ENCODE assay signal across 10 cellular contexts in the genomic region with DNA sequence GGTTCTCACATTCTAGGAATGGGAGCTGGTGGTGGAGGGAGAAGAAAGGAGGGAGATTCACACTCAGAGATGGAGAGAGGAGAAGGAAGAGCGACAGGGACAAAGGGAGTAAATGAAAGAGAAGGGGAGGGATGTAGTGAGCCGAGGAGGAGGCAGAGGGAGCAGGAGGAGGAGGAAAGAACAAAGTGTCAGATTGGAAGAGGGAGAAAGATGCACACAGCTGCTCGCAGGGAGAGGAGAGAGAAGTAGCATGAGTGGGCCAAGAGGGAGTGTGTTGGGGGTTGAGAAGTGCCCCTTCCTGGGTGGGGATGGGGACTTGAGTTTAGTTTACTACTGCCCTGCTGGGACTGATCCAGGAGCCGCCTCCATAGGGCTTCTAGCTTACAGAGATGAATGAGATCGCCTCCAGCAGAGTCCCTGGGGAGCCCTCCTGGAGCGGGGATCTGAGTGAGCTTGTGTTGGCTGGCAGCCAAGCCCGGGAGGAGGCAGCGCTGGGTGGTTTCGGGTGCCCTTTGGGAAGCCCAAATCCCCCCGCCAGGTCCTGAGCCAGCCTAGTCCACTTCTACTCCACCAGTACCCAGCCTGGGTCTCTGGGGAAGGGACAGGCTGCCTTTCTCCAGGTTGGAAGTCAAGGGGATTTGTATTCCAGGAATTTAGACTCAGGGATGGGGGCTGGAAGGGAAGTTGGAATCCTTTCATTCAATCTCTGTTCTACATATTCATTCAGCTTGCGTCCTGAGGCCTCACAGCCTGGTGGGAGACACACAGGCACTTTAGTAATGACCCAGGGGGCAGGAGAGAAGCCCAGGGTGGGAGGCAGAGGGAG. TPM values are rescaled to one million over a fixed set of nuclear protein-coding genes. Genes with fewer than 3 reads are reported as not detected.
A peak's percentile ranks its signal among the peaks of the same experiment; 100 is the strongest.
DNase-seq lines count a peak whose midpoint lies in the region; ATAC-seq and TF ChIP-seq lines count a peak whose summit lies in the region.
"Had no signal": no experiment of that assay in that cellular context is flagged by ENCODE, and none has a peak within 500 bp of the region (broad histone marks: within the 10 kb centered on the region; RNA-seq: fewer than 3 reads in every experiment).

No MANE protein-coding gene starts in this region.

- H3K4me1 ChIP-seq in Karpas-422 (ENCODE audit: low read length), result no peaks in the 10 kb centered on the region

- H3K4me1 Mint-ChIP-seq in stimulated activated effector memory CD8-positive, alpha-beta T cell treated with anti-CD3 and anti-CD28 coated beads, Interleukin-12 subunit alpha, Interleukin-12 subunit beta, amount 100 ng/mL, for 72 hours, result peaks cover 9% of the 10 kb centered on the region

- H3K9me3 Mint-ChIP-seq in stimulated activated effector memory CD8-positive, alpha-beta T cell treated with anti-CD3 and anti-CD28 coated beads, Interleukin-12 subunit alpha, Interleukin-12 subunit beta, amount 100 ng/mL, for 72 hours, result no peaks in the 10 kb centered on the region
- H3K9me3 Mint-ChIP-seq: activated naive CD4-positive, alpha-beta T cell treated with anti-CD3 and anti-CD28 coated beads, Interleukin-2, amount 10 ng/mL, durations not matched to agents 7 days and 5 days had no signal

- H3K4me2 ChIP-seq in Karpas-422 (ENCODE audit: low read depth, low read length, poor library complexity, severe bottlenecking), result no peak overlapping the region

- no peaks in the 10 kb centered on the region for H3K27me3 ChIP-seq in Karpas-422 (ENCODE audit: low read length)

- H3K36me3 Mint-ChIP-seq in stimulated activated effector memory CD8-positive, alpha-beta T cell treated with anti-CD3 and anti-CD28 coated beads, Interleukin-12 subunit alpha, Interleukin-12 subunit beta, amount 100 ng/mL, for 72 hours, result no peaks in the 10 kb centered on the region
- H3K36me3 Mint-ChIP-seq: activated naive CD4-positive, alpha-beta T cell treated with anti-CD3 and anti-CD28 coated beads, Interleukin-2, amount 10 ng/mL, durations not matched to agents 7 days and 5 days had no signal

- H2AFZ ChIP-seq in Karpas-422 (ENCODE audit: low read length), result no peak overlapping the region

- H3K4me3 Mint-ChIP-seq in stimulated activated effector memory CD8-positive, alpha-beta T cell treated with anti-CD3 and anti-CD28 coated beads, Interleukin-12 subunit alpha, Interleukin-12 subunit beta, amount 100 ng/mL, for 72 hours, result no peak overlapping the region
- H3K4me3 Mint-ChIP-seq: activated naive CD4-positive, alpha-beta T cell treated with anti-CD3 and anti-CD28 coated beads, Interleukin-2, amount 10 ng/mL, durations not matched to agents 7 days and 5 days had no signal

- H3K36me3 ChIP-seq in Karpas-422 (ENCODE audit: insufficient read depth, low read length), result no peaks in the 10 kb centered on the region
- H3K36me3 ChIP-seq: suprapubic skin had no signal

- H3K9me2 ChIP-seq in Karpas-422 (replicated peaks; ENCODE audit: insufficient read depth, low read length), result no peaks in the 10 kb centered on the region

- no peak overlapping the region for H3K4me3 ChIP-seq in Karpas-422 (ENCODE audit: low read length)
- H3K4me3 ChIP-seq: suprapubic skin had no signal

- H3K79me2 ChIP-seq in Karpas-422 (ENCODE audit: low read length), result no peaks in the 10 kb centered on the region

- no peak overlapping the region for H3K9ac ChIP-seq in Karpas-422 (ENCODE audit: low read length)

- H4K20me1 ChIP-seq in Karpas-422 (ENCODE audit: insufficient read depth, low read depth, low read length), result no peaks in the 10 kb centered on the region

- peak; percentile 16; the same call in 2 of the 3 replicates for ATAC-seq in SK-N-SH treated with all-trans-retinoic acid at 6 μM for 48 hours
- ATAC-seq in stimulated activated effector memory CD8-positive, alpha-beta T cell treated with anti-CD3 and anti-CD28 coated beads, Interleukin-12 subunit alpha, Interleukin-12 subunit beta, amount 100 ng/mL, for 72 hours, result no peak

- peak; percentile 86 for DNase-seq in COLO668 (lab: John Stamatoyannopoulos, UW; ENCODE audit: unreplicated experiment)
- peak; percentile 36 for DNase-seq in Karpas-422
- DNase-seq in mesenteric fat pad (ENCODE audit: low spot score), result peak; percentile 88
- no peak for DNase-seq in HPDE6-E6E7 (ENCODE audit: extremely low spot score)
- no peak for DNase-seq in GDM1 (lab: John Stamatoyannopoulos, UW)
- DNase-seq in SKM-1 treated with dmso at 0.1 percent for 144 hours (lab: John Stamatoyannopoulos, UW; ENCODE audit: unreplicated experiment), result no peak
- DNase-seq in stimulated activated effector memory CD8-positive, alpha-beta T cell treated with anti-CD3 and anti-CD28 coated beads, Interleukin-12 subunit alpha, Interleukin-12 subunit beta, amount 100 ng/mL, for 72 hours (ENCODE audit: low spot score in 2 of 2), result no peak
- DNase-seq: activated naive CD4-positive, alpha-beta T cell treated with anti-CD3 and anti-CD28 coated beads, Interleukin-2, amount 10 ng/mL, durations not matched to agents 7 days and 5 days had no signal

- H3K27ac Mint-ChIP-seq in stimulated activated effector memory CD8-positive, alpha-beta T cell treated with anti-CD3 and anti-CD28 coated beads, Interleukin-12 subunit alpha, Interleukin-12 subunit beta, amount 100 ng/mL, for 72 hours, result no peak overlapping the region
- H3K27ac Mint-ChIP-seq: activated naive CD4-positive, alpha-beta T cell treated with anti-CD3 and anti-CD28 coated beads, Interleukin-2, amount 10 ng/mL, durations not matched to agents 7 days and 5 days had no signal

- no peaks in the 10 kb centered on the region for H3K9me3 ChIP-seq in Karpas-422 (ENCODE audit: low read length)
- H3K9me3 ChIP-seq: suprapubic skin had no signal

- H3K27ac ChIP-seq in Karpas-422 (ENCODE audit: low read length), result no peak overlapping the region
- H3K27ac ChIP-seq: suprapubic skin had no signal

TF ChIP-seq in SK-N-SH treated with all-trans-retinoic acid at 6 μM for 48 hours, 23 proteins besides CTCF, POLR2A, EP300 and RAD21:
- TF ChIP-seq BACH2 (CRISPR knock-in tag; IDR thresholded peaks at IDR 0.05; ENCODE audit: borderline replicate concordance) (no peak), OSR1 (CRISPR knock-in tag; IDR thresholded peaks at IDR 0.05) (no peak), TOX (CRISPR knock-in tag; IDR thresholded peaks at IDR 0.05; ENCODE audit: borderline replicate concordance) (no peak), PPARA (CRISPR knock-in tag; IDR thresholded peaks at IDR 0.05; ENCODE audit: borderline replicate concordance) (no peak), RARB (CRISPR knock-in tag; IDR thresholded peaks at IDR 0.05) (no peak), ZFP3 (CRISPR knock-in tag; IDR thresholded peaks at IDR 0.05) (no peak), ZNF8 (CRISPR knock-in tag; IDR thresholded peaks at IDR 0.05) (no peak), ARNTL (CRISPR knock-in tag; IDR thresholded peaks at IDR 0.05; ENCODE audit: borderline replicate concordance, low read depth) (no peak), TCF4 (CRISPR knock-in tag; IDR thresholded peaks at IDR 0.05; ENCODE audit: borderline replicate concordance) (no peak), SNAI2 (CRISPR knock-in tag; IDR thresholded peaks at IDR 0.05) (no peak), ESRRG (CRISPR knock-in tag; IDR thresholded peaks at IDR 0.05) (no peak), ISL1 (CRISPR knock-in tag; IDR thresholded peaks at IDR 0.05) (no peak), ZNF70 (CRISPR knock-in tag; IDR thresholded peaks at IDR 0.05) (no peak)
- TF ChIP-seq, protein P1, sequence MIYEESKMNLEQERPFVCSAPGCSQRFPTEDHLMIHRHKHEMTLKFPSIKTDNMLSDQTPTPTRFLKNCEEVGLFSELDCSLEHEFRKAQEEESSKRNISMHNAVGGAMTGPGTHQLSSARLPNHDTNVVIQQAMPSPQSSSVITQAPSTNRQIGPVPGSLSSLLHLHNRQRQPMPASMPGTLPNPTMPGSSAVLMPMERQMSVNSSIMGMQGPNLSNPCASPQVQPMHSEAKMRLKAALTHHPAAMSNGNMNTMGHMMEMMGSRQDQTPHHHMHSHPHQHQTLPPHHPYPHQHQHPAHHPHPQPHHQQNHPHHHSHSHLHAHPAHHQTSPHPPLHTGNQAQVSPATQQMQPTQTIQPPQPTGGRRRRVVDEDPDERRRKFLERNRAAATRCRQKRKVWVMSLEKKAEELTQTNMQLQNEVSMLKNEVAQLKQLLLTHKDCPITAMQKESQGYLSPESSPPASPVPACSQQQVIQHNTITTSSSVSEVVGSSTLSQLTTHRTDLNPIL (CRISPR knock-in tag; IDR thresholded peaks at IDR 0.05; ENCODE audit: low read depth), result no peak
- TF ChIP-seq, protein P2, sequence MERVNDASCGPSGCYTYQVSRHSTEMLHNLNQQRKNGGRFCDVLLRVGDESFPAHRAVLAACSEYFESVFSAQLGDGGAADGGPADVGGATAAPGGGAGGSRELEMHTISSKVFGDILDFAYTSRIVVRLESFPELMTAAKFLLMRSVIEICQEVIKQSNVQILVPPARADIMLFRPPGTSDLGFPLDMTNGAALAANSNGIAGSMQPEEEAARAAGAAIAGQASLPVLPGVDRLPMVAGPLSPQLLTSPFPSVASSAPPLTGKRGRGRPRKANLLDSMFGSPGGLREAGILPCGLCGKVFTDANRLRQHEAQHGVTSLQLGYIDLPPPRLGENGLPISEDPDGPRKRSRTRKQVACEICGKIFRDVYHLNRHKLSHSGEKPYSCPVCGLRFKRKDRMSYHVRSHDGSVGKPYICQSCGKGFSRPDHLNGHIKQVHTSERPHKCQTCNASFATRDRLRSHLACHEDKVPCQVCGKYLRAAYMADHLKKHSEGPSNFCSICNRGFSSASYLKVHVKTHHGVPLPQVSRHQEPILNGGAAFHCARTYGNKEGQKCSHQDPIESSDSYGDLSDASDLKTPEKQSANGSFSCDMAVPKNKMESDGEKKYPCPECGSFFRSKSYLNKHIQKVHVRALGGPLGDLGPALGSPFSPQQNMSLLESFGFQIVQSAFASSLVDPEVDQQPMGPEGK (CRISPR knock-in tag; IDR thresholded peaks at IDR 0.05; ENCODE audit: borderline replicate concordance), result no peak

RNA-seq across cellular contexts. Expression of a gene that starts 20.9 kb away (rescaled TPM):
- total RNA-seq in Karpas-422 (2014; rRNA removed; shearing (Covaris generic); ENCODE audit: low replicate concordance), result 1.1 TPM in 1 of 2 replicates, not detected in the other
- total RNA-seq in mesenteric fat pad, result 17.2 TPM

RNA-seq across cellular contexts. Expression of a gene that starts 26.5 kb away (rescaled TPM):
- 25.3 and 26.2 TPM in 2 replicates for total RNA-seq in Karpas-422 (2014; rRNA removed; shearing (Covaris generic); ENCODE audit: low replicate concordance)
- 57.4 TPM for total RNA-seq in mesenteric fat pad

Comparison
In these comparisons a context has a peak if more than half of its experiments do, and no peak if none do; other contexts are left out.
1. DNase-seq: peak in COLO668 (single experiment), Karpas-422 (single experiment) and mesenteric fat pad (single experiment); none in HPDE6-E6E7 (single experiment), GDM1 (single experiment), SKM-1 treated with dmso at 0.1 percent for 144 hours (single experiment) and stimulated activated effector memory CD8-positive, alpha-beta T cell treated with anti-CD3 and anti-CD28 coated beads, Interleukin-12 subunit alpha, Interleukin-12 subunit beta, amount 100 ng/mL, for 72 hours (0 of 2).